19 cellular contexts compared by ENCODE assay signal in genomic region chr1:215526846-215527151, GRCh38.
"Had no signal": no experiment of that assay in that cellular context is flagged by ENCODE, and none has a peak within 500 bp of the region (broad histone marks: within the 10 kb centered on the region; RNA-seq: fewer than 3 reads in every experiment).

No MANE protein-coding gene starts in this region.

- H3K4me1 Mint-ChIP-seq: activated naive CD4-positive, alpha-beta T cell treated with anti-CD3 and anti-CD28 coated beads, Interleukin-2, amount 50 U/mL, for 24 hours; central memory CD8-positive, alpha-beta T cell; immature natural killer cell; stimulated activated memory B cell treated with anti-CD40 and anti-IgM and Interleukin-4, amounts not matched to agents 10 μg/mL and 1 μg/mL and 100 μg/mL, for 72 hours had no signal

- DNase-seq: activated CD4-positive, alpha-beta T cell treated with anti-CD3 and anti-CD28 coated beads, Interleukin-2, amount 10 ng/mL, durations not matched to agents 24 days and 14 days; activated CD8-positive, alpha-beta memory T cell treated with anti-CD3 and anti-CD28 coated beads, Interleukin-2, amount 50 U/mL, for 4 hours; activated gamma-delta T cell; activated T-cell treated with anti-CD3 and anti-CD28 coated beads, Interleukin-2, amount 50 U/mL, for 72 hours; effector CD4-positive, alpha-beta T cell; heart right ventricle; left ventricle myocardium inferior; sigmoid colon; stimulated activated CD4-positive, alpha-beta T cell treated with anti-CD3 and anti-CD28 coated beads, Interleukin-4, amount 100 ng/mL, for 24 hours; testis; upper lobe of left lung had no signal

- H3K9me3 ChIP-seq: ascending aorta, esophagus muscularis mucosa, gastroesophageal sphincter, heart right ventricle, left ventricle myocardium inferior, sigmoid colon, testis, upper lobe of left lung had no signal

- H3K36me3 Mint-ChIP-seq: activated naive CD4-positive, alpha-beta T cell treated with anti-CD3 and anti-CD28 coated beads, Interleukin-2, amount 50 U/mL, for 24 hours; immature natural killer cell; stimulated activated memory B cell treated with anti-CD40 and anti-IgM and Interleukin-4, amounts not matched to agents 10 μg/mL and 1 μg/mL and 100 μg/mL, for 72 hours had no signal

- H3K9me3 Mint-ChIP-seq: activated CD4-positive, alpha-beta T cell treated with anti-CD3 and anti-CD28 coated beads, Interleukin-2, amount 10 ng/mL, durations not matched to agents 24 days and 14 days; activated naive CD4-positive, alpha-beta T cell treated with anti-CD3 and anti-CD28 coated beads, Interleukin-2, amount 50 U/mL, for 24 hours; activated T-cell treated with anti-CD3 and anti-CD28 coated beads, Interleukin-2, amount 50 U/mL, for 72 hours; central memory CD8-positive, alpha-beta T cell; stimulated activated memory B cell treated with anti-CD40 and anti-IgM and Interleukin-4, amounts not matched to agents 10 μg/mL and 1 μg/mL and 100 μg/mL, for 72 hours; T-helper 2 cell treated with Interferon-gamma antibody and Interleukin-4, amounts not matched to agents 5 μg/mL and 100 μg/mL, for 36 hours had no signal

- ATAC-seq: activated T-cell treated with anti-CD3 and anti-CD28 coated beads, Interleukin-2, amount 50 U/mL, for 72 hours; gastroesophageal sphincter; heart right ventricle; stimulated activated memory B cell treated with anti-CD40 and anti-IgM and Interleukin-4, amounts not matched to agents 10 μg/mL and 1 μg/mL and 100 μg/mL, for 72 hours had no signal

- H3K4me3 Mint-ChIP-seq: activated CD4-positive, alpha-beta T cell treated with anti-CD3 and anti-CD28 coated beads, Interleukin-2, amount 10 ng/mL, durations not matched to agents 24 days and 14 days; activated naive CD4-positive, alpha-beta T cell treated with anti-CD3 and anti-CD28 coated beads, Interleukin-2, amount 50 U/mL, for 24 hours; activated T-cell treated with anti-CD3 and anti-CD28 coated beads, Interleukin-2, amount 50 U/mL, for 72 hours; central memory CD8-positive, alpha-beta T cell; immature natural killer cell; stimulated activated memory B cell treated with anti-CD40 and anti-IgM and Interleukin-4, amounts not matched to agents 10 μg/mL and 1 μg/mL and 100 μg/mL, for 72 hours; T-helper 2 cell treated with Interferon-gamma antibody and Interleukin-4, amounts not matched to agents 5 μg/mL and 100 μg/mL, for 36 hours had no signal

- H3K4me3 ChIP-seq: ascending aorta, esophagus muscularis mucosa, gastroesophageal sphincter, heart right ventricle, left ventricle myocardium inferior, sigmoid colon, testis, upper lobe of left lung had no signal

- H3K27ac ChIP-seq: ascending aorta, esophagus muscularis mucosa, gastroesophageal sphincter, heart right ventricle, left ventricle myocardium inferior, sigmoid colon, testis, upper lobe of left lung had no signal

- H3K27me3 Mint-ChIP-seq: activated CD4-positive, alpha-beta T cell treated with anti-CD3 and anti-CD28 coated beads, Interleukin-2, amount 10 ng/mL, durations not matched to agents 24 days and 14 days; central memory CD8-positive, alpha-beta T cell; stimulated activated memory B cell treated with anti-CD40 and anti-IgM and Interleukin-4, amounts not matched to agents 10 μg/mL and 1 μg/mL and 100 μg/mL, for 72 hours had no signal

- H3K36me3 ChIP-seq: ascending aorta, esophagus muscularis mucosa, gastroesophageal sphincter, heart right ventricle, left ventricle myocardium inferior, sigmoid colon, upper lobe of left lung had no signal

- H3K27me3 ChIP-seq: ascending aorta, gastroesophageal sphincter, sigmoid colon, testis, upper lobe of left lung had no signal

- H3K4me1 ChIP-seq: ascending aorta, esophagus muscularis mucosa, gastroesophageal sphincter, heart right ventricle, left ventricle myocardium inferior, sigmoid colon, testis, upper lobe of left lung had no signal

- H3K27ac Mint-ChIP-seq: activated CD4-positive, alpha-beta T cell treated with anti-CD3 and anti-CD28 coated beads, Interleukin-2, amount 10 ng/mL, durations not matched to agents 24 days and 14 days; activated naive CD4-positive, alpha-beta T cell treated with anti-CD3 and anti-CD28 coated beads, Interleukin-2, amount 50 U/mL, for 24 hours; activated T-cell treated with anti-CD3 and anti-CD28 coated beads, Interleukin-2, amount 50 U/mL, for 72 hours; immature natural killer cell; stimulated activated memory B cell treated with anti-CD40 and anti-IgM and Interleukin-4, amounts not matched to agents 10 μg/mL and 1 μg/mL and 100 μg/mL, for 72 hours; T-helper 2 cell treated with Interferon-gamma antibody and Interleukin-4, amounts not matched to agents 5 μg/mL and 100 μg/mL, for 36 hours had no signal
